In the genomic region with DNA sequence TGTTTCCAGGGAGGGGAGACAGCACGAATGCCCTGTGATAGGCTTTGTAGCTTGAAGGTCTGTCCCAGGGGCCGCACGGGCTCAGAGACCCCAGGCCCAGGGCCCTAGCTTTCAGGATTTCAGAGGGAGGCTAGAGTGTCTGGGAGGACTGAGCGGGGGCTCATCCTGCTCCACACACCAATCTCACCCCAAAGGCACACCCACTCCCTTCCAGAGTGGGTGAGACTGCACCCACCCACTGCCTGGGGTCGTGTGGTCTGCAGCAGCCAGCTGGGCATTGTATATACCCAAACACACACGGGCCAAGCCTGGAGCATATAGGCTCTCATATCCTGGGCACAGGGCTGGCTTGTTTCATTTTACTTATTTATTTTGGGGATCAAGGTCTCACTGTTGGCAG, we compare ENCODE assay signal across 1 cellular context.
TF ChIP-seq lines count a peak whose summit lies in the region.

No MANE protein-coding gene starts in this region.

TF ChIP-seq in GM12878, 131 proteins besides CTCF, POLR2A, EP300 and RAD21:
- no peak for TF ChIP-seq ZNF384 (IDR thresholded peaks at IDR 0.05; ENCODE audit: borderline replicate concordance, low read depth, low read length)
- TF ChIP-seq, protein P1, sequence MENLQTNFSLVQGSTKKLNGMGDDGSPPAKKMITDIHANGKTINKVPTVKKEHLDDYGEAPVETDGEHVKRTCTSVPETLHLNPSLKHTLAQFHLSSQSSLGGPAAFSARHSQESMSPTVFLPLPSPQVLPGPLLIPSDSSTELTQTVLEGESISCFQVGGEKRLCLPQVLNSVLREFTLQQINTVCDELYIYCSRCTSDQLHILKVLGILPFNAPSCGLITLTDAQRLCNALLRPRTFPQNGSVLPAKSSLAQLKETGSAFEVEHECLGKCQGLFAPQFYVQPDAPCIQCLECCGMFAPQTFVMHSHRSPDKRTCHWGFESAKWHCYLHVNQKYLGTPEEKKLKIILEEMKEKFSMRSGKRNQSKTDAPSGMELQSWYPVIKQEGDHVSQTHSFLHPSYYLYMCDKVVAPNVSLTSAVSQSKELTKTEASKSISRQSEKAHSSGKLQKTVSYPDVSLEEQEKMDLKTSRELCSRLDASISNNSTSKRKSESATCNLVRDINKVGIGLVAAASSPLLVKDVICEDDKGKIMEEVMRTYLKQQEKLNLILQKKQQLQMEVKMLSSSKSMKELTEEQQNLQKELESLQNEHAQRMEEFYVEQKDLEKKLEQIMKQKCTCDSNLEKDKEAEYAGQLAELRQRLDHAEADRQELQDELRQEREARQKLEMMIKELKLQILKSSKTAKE (IDR thresholded peaks at IDR 0.05; ENCODE audit: low read depth, poor library complexity, severe bottlenecking), result no peak
